In genomic region chr3:24271228-24271627, GRCh38 we compare ENCODE assay signal across 16 cellular contexts.
"Had no signal": no experiment of that assay in that cellular context is flagged by ENCODE, and none has a peak within 500 bp of the region (broad histone marks: within the 10 kb centered on the region; RNA-seq: fewer than 3 reads in every experiment).

No MANE protein-coding gene starts in this region.

- H3K4me3 ChIP-seq: esophagus muscularis mucosa, gastroesophageal sphincter, left lung, lung, smooth muscle cell, thyroid gland had no signal

- H3K27me3 ChIP-seq: esophagus muscularis mucosa, gastroesophageal sphincter, left lung, neutrophil, thyroid gland had no signal

- DNase-seq: cerebellar nuclear complex; effector memory CD8-positive, alpha-beta T cell; glutamatergic neuron; immature natural killer cell; left lung; mesenchymal stem cell; naive B cell; stimulated activated CD4-positive, alpha-beta T cell treated with anti-CD3 and anti-CD28 coated beads, Interleukin-2, amount 100 ng/mL, for 48 hours; stimulated activated naive CD4-positive, alpha-beta T cell treated with Interleukin-2 at 50 U/mL for 16 hours; thyroid gland had no signal

- H3K9me3 ChIP-seq: esophagus muscularis mucosa, gastroesophageal sphincter, left lung, neutrophil, thyroid gland had no signal

- H3K36me3 ChIP-seq: esophagus muscularis mucosa, gastroesophageal sphincter, left lung, neutrophil, thyroid gland had no signal

- ATAC-seq: effector memory CD8-positive, alpha-beta T cell; gastroesophageal sphincter; left lung had no signal

- H3K4me2 ChIP-seq: smooth muscle cell had no signal

- H3K4me1 ChIP-seq: left lung, thyroid gland had no signal

- H3K27ac ChIP-seq: epithelial cell of prostate, esophagus muscularis mucosa, gastroesophageal sphincter, left lung, neutrophil, thyroid gland had no signal
